ENCODE assay signal across 9 cellular contexts in genomic region chr14:73613046-73613383, GRCh38. TPM values are rescaled to one million over a fixed set of nuclear protein-coding genes. Genes with fewer than 3 reads are reported as not detected.
DNase-seq lines count a peak whose midpoint lies in the region; ATAC-seq and TF ChIP-seq lines count a peak whose summit lies in the region.
"Had no signal": no experiment of that assay in that cellular context is flagged by ENCODE, and none has a peak within 500 bp of the region (broad histone marks: within the 10 kb centered on the region; RNA-seq: fewer than 3 reads in every experiment).

No MANE protein-coding gene starts in this region.

- H3K4me1 ChIP-seq in mesodermal cell (ENCODE audit: control insufficient read depth, insufficient read depth, low read length, poor library complexity, severe bottlenecking) = peaks cover 4% of the 10 kb centered on the region

- no peak for TF ChIP-seq CTCF in choroid plexus epithelial cell (conservative IDR thresholded peaks at IDR 0.05; ENCODE audit: low read depth, low read length)

- H3K4me3 ChIP-seq in choroid plexus epithelial cell (ENCODE audit: low read depth, low read length) = peak overlapping the region; percentile 68
- peak overlapping the region; percentile 55 for H3K4me3 ChIP-seq in mesodermal cell (ENCODE audit: extremely low read depth, insufficient read depth, low read length, poor library complexity, severe bottlenecking)

- 10 to 15% methylated on average over 11 to 12 of the region's 13 CpGs for WGBS in mesodermal cell (ENCODE audit: insufficient coverage in 2 of 2), 2 experiments

- ATAC-seq in GM19455 (IDR thresholded peaks at IDR 0.05; ENCODE audit: unreplicated experiment) (peak; percentile 28), GM21447 (IDR thresholded peaks at IDR 0.05; ENCODE audit: unreplicated experiment) (no peak), GM21381 (IDR thresholded peaks at IDR 0.05; ENCODE audit: unreplicated experiment) (no peak)

- DNase-seq in NCI-H1105 (lab: John Stamatoyannopoulos, UW) (peak; percentile 15), choroid plexus epithelial cell (ENCODE audit: low read depth) (peak; percentile 26), H4 (ENCODE audit: low spot score) (no peak), NOMO-1 (lab: John Stamatoyannopoulos, UW; ENCODE audit: unreplicated experiment in 2 of 2) (no peak)

- H3K9me3 ChIP-seq in mesodermal cell (ENCODE audit: control insufficient read depth, low read length) = peaks cover 6% of the 10 kb centered on the region

- no peak overlapping the region for H3K27ac ChIP-seq in mesodermal cell (ENCODE audit: low read depth, low read length, severe bottlenecking)

- no peaks in the 10 kb centered on the region for H3K36me3 ChIP-seq in mesodermal cell (ENCODE audit: control insufficient read depth, insufficient read depth, low read length)

RNA-seq across cellular contexts. Expression of gene ACOT6, which starts 0.7 kb away (rescaled TPM):
- polyA plus RNA-seq in mesodermal cell (2013, experiment 1 of 2) = not detected
- polyA plus RNA-seq in mesodermal cell (2013, experiment 2 of 2) = not detected
- total RNA-seq in H4 (2014; rRNA removed; shearing (Covaris generic)) = not detected in 2 replicates
- total RNA-seq: RPMI7951 had no signal

RNA-seq across cellular contexts. Expression of gene ACOT4, which starts 21.3 kb away (rescaled TPM):
- polyA plus RNA-seq in mesodermal cell (2013, experiment 1 of 2) = 0.26 TPM
- 0.61 TPM for polyA plus RNA-seq in mesodermal cell (2013, experiment 2 of 2)
- total RNA-seq in H4 (2014; rRNA removed; shearing (Covaris generic)) = 0.19 TPM in 1 of 2 replicates, not detected in the other

RNA-seq across cellular contexts. Expression of gene DNAL1, which starts 31.8 kb away (rescaled TPM):
- 9.7 TPM for polyA plus RNA-seq in mesodermal cell (2013, experiment 1 of 2)
- polyA plus RNA-seq in mesodermal cell (2013, experiment 2 of 2) = 10.6 TPM
- 8.1 and 14.4 TPM in 2 replicates for total RNA-seq in H4 (2014; rRNA removed; shearing (Covaris generic))

RNA-seq across cellular contexts. Expression of gene ACOT2, which starts 44.0 kb away (rescaled TPM):
- 11.2 TPM for polyA plus RNA-seq in mesodermal cell (2013, experiment 1 of 2)
- 10.8 TPM for polyA plus RNA-seq in mesodermal cell (2013, experiment 2 of 2)
- 39.0 and 41.0 TPM in 2 replicates for total RNA-seq in H4 (2014; rRNA removed; shearing (Covaris generic))

RNA-seq across cellular contexts. Expression of gene HEATR4, which starts 54.3 kb away (rescaled TPM):
- not detected for polyA plus RNA-seq in mesodermal cell (2013, experiment 1 of 2)
- polyA plus RNA-seq in mesodermal cell (2013, experiment 2 of 2) = not detected
- total RNA-seq in H4 (2014; rRNA removed; shearing (Covaris generic)) = not detected in 2 replicates
- total RNA-seq: RPMI7951 had no signal

Comparison
In these comparisons a context has a peak if more than half of its experiments do, and no peak if none do; other contexts are left out.
1. DNase-seq: peak in NCI-H1105 (single experiment) and choroid plexus epithelial cell (single experiment); none in H4 (single experiment) and NOMO-1 (0 of 2).